In the genomic region with DNA sequence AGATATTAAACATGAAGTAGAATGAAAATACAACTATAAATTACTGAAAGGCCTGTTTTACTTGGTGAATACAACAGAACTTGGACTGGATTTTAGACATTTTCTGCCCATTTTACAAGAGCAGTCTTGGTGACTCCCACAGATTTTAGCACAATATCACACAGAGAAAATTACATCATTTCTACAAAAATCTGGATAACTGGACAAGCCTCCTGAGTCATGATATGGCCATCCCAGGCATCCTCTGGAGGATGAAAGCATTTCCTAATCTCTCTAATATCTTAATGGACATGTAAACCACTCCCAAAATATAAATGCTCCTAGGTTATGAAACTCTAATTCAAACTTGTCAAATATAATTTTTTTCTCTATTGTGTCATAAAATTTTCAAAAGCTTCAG, we compare ENCODE assay signal across 19 cellular contexts.
"Had no signal": no experiment of that assay in that cellular context is flagged by ENCODE, and none has a peak within 500 bp of the region (broad histone marks: within the 10 kb centered on the region; RNA-seq: fewer than 3 reads in every experiment).

No MANE protein-coding gene starts in this region.

- H3K27ac ChIP-seq: adrenal gland, pancreas, sigmoid colon, thyroid gland, VCaP had no signal

- H3K4me1 Mint-ChIP-seq: activated CD8-positive, alpha-beta memory T cell treated with anti-CD3 and anti-CD28 coated beads, Interleukin-2, amount 10 ng/mL, durations not matched to agents 7 days and 5 days; activated naive CD4-positive, alpha-beta T cell treated with anti-CD3 and anti-CD28 coated beads, Interleukin-2, amount 10 ng/mL, durations not matched to agents 7 days and 5 days; neural crest cell; stimulated activated effector memory CD8-positive, alpha-beta T cell treated with anti-CD3 and anti-CD28 coated beads, Interleukin-12 subunit alpha, Interleukin-12 subunit beta, amount 100 ng/mL, for 72 hours had no signal

- H3K36me3 Mint-ChIP-seq: activated CD4-positive, alpha-beta memory T cell treated with anti-CD3 and anti-CD28 coated beads for 36 hours; activated CD8-positive, alpha-beta memory T cell treated with anti-CD3 and anti-CD28 coated beads, Interleukin-2, amount 10 ng/mL, durations not matched to agents 7 days and 5 days; activated naive CD4-positive, alpha-beta T cell treated with anti-CD3 and anti-CD28 coated beads, Interleukin-2, amount 10 ng/mL, durations not matched to agents 7 days and 5 days; stimulated activated effector memory CD8-positive, alpha-beta T cell treated with anti-CD3 and anti-CD28 coated beads, Interleukin-12 subunit alpha, Interleukin-12 subunit beta, amount 100 ng/mL, for 72 hours had no signal

- H3K27ac Mint-ChIP-seq: activated CD4-positive, alpha-beta memory T cell treated with anti-CD3 and anti-CD28 coated beads for 36 hours; activated CD8-positive, alpha-beta memory T cell treated with anti-CD3 and anti-CD28 coated beads, Interleukin-2, amount 10 ng/mL, durations not matched to agents 7 days and 5 days; activated naive CD4-positive, alpha-beta T cell treated with anti-CD3 and anti-CD28 coated beads, Interleukin-2, amount 10 ng/mL, durations not matched to agents 7 days and 5 days; activated T-helper 2 cell treated with anti-CD3 and anti-CD28 coated beads, Interferon-gamma antibody, Interleukin-2, Interleukin-4, amounts not matched to agents 10 μg/mL and 5 μg/mL and 100 μg/mL, durations not matched to agents 14 hours and 24 hours and 36 hours; stimulated activated effector memory CD8-positive, alpha-beta T cell treated with anti-CD3 and anti-CD28 coated beads, Interleukin-12 subunit alpha, Interleukin-12 subunit beta, amount 100 ng/mL, for 72 hours had no signal

- H3K4me3 Mint-ChIP-seq: activated CD4-positive, alpha-beta memory T cell treated with anti-CD3 and anti-CD28 coated beads for 36 hours; activated CD8-positive, alpha-beta memory T cell treated with anti-CD3 and anti-CD28 coated beads, Interleukin-2, amount 10 ng/mL, durations not matched to agents 7 days and 5 days; activated naive CD4-positive, alpha-beta T cell treated with anti-CD3 and anti-CD28 coated beads, Interleukin-2, amount 10 ng/mL, durations not matched to agents 7 days and 5 days; neural crest cell; stimulated activated effector memory CD8-positive, alpha-beta T cell treated with anti-CD3 and anti-CD28 coated beads, Interleukin-12 subunit alpha, Interleukin-12 subunit beta, amount 100 ng/mL, for 72 hours had no signal

- ATAC-seq: activated CD8-positive, alpha-beta memory T cell treated with anti-CD3 and anti-CD28 coated beads, Interleukin-2, amount 10 ng/mL, durations not matched to agents 7 days and 5 days; esophagus mucosa; left lobe of liver; pancreas; stimulated activated effector memory CD8-positive, alpha-beta T cell treated with anti-CD3 and anti-CD28 coated beads, Interleukin-12 subunit alpha, Interleukin-12 subunit beta, amount 100 ng/mL, for 72 hours had no signal

- H3K4me3 ChIP-seq: adrenal gland, pancreas, sigmoid colon, thyroid gland had no signal

- H3K27me3 ChIP-seq: adrenal gland, sigmoid colon, thyroid gland had no signal

- H3K9me3 ChIP-seq: adrenal gland, pancreas, thyroid gland had no signal

- H3K4me1 ChIP-seq: adrenal gland, pancreas, thyroid gland had no signal

- FAIRE-seq: keratinocyte, pancreas had no signal

- H3K36me3 ChIP-seq: adrenal gland, pancreas, sigmoid colon, thyroid gland had no signal

- H3K27me3 Mint-ChIP-seq: activated CD4-positive, alpha-beta memory T cell treated with anti-CD3 and anti-CD28 coated beads for 36 hours; activated CD8-positive, alpha-beta memory T cell treated with anti-CD3 and anti-CD28 coated beads, Interleukin-2, amount 10 ng/mL, durations not matched to agents 7 days and 5 days; activated naive CD4-positive, alpha-beta T cell treated with anti-CD3 and anti-CD28 coated beads, Interleukin-2, amount 10 ng/mL, durations not matched to agents 7 days and 5 days had no signal

- DNase-seq: activated CD4-positive, alpha-beta memory T cell treated with anti-CD3 and anti-CD28 coated beads for 36 hours; activated CD8-positive, alpha-beta memory T cell treated with anti-CD3 and anti-CD28 coated beads, Interleukin-2, amount 10 ng/mL, durations not matched to agents 7 days and 5 days; activated naive CD4-positive, alpha-beta T cell treated with anti-CD3 and anti-CD28 coated beads, Interleukin-2, amount 10 ng/mL, durations not matched to agents 7 days and 5 days; activated T-cell treated with anti-CD3 and anti-CD28 coated beads, Interleukin-2, amount 50 U/mL, for 1 hour; adrenal gland; mammary epithelial cell; pancreas; sigmoid colon; stimulated activated CD4-positive, alpha-beta T cell treated with anti-CD3 and anti-CD28 coated beads, Interleukin-12 subunit alpha, Interleukin-12 subunit beta, amount 100 ng/mL, for 4 hours; T-helper 1 cell; T1000; thyroid gland had no signal
